ENCODE assay signal across 8 cellular contexts in the genomic region with DNA sequence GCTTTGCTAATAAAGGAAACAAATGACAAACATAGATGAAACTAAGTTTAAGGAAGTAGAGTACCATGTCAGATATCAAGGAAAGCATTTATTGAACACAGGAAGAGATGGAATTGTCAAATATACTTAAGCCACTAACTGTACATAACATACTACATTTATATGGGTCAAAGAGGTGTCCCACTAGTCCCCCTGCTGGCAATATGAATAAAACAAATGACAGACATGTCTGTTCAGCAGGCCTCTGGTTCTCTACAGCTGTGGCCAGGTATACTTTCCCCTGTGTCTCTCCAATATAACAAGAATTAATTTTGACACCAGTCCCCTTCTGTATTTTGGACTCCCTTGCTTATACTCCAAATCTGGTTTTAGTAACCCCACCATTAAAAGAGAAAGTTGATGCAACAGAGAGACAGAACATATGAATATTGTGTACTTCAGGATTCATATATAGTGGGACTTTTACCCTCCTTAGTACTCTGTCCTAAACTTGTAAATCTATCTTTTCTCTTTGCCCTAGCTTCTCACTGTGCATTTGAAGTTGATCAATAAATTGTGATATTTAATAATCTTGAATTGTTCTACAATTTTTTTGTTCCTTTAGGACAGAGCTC. TPM values are rescaled to one million over a fixed set of nuclear protein-coding genes. Genes with fewer than 3 reads are reported as not detected.
A peak's percentile ranks its signal among the peaks of the same experiment; 100 is the strongest.
DNase-seq lines count a peak whose midpoint lies in the region; ATAC-seq and TF ChIP-seq lines count a peak whose summit lies in the region.

No MANE protein-coding gene starts in this region.

- POLR2A ChIA-PET in SK-N-SH (lab: Yijun Ruan, JAX) = no interaction called here

- H3K27me3 Mint-ChIP-seq in activated naive CD8-positive, alpha-beta T cell treated with anti-CD3 and anti-CD28 coated beads for 36 hours = no peaks in the 10 kb centered on the region

- ATAC-seq in HG03460 (IDR thresholded peaks at IDR 0.05; ENCODE audit: unreplicated experiment) = peak; percentile 61

- no peaks in the 10 kb centered on the region for H3K36me3 ChIP-seq in SK-N-SH (replicated peaks in 1 of 2; ENCODE audit: control insufficient read depth in 1 of 2, insufficient read depth in 2 of 2, low read length in 1 of 2)

- H3K27me3 ChIP-seq in SK-N-SH (ENCODE audit: insufficient read depth) = no peaks in the 10 kb centered on the region

- H3K9me2 ChIP-seq in SK-N-SH = no peaks in the 10 kb centered on the region

- no peak overlapping the region for H3K4me3 ChIP-seq in SK-N-SH (ENCODE audit: low read depth in 2 of 2, low read length in 1 of 2)

- no peak overlapping the region for H2AFZ ChIP-seq in SK-N-SH (ENCODE audit: low read depth)

- no peaks in the 10 kb centered on the region for H3K4me1 ChIP-seq in SK-N-SH (ENCODE audit: control insufficient read depth in 1 of 2, insufficient read depth in 2 of 2, low read depth in 1 of 2, low read length in 1 of 2)

- H3K36me3 Mint-ChIP-seq in activated naive CD8-positive, alpha-beta T cell treated with anti-CD3 and anti-CD28 coated beads for 36 hours = no peaks in the 10 kb centered on the region

- no peaks in the 10 kb centered on the region for H3K79me2 ChIP-seq in SK-N-SH (ENCODE audit: insufficient read depth)

- peaks cover 1% of the 10 kb centered on the region for H3K9me3 Mint-ChIP-seq in activated naive CD8-positive, alpha-beta T cell treated with anti-CD3 and anti-CD28 coated beads for 36 hours

- peak; percentile 80 for TF ChIP-seq CTCF in SK-N-SH (IDR thresholded peaks at IDR 0.05)

- H3K27ac ChIP-seq in SK-N-SH (ENCODE audit: low read depth in 2 of 2, low read length in 1 of 2) (no peak overlapping the region), caudate nucleus (ENCODE audit: low read depth, low read length) (no peak overlapping the region)

- H3K4me1 Mint-ChIP-seq in activated naive CD8-positive, alpha-beta T cell treated with anti-CD3 and anti-CD28 coated beads for 36 hours = no peaks in the 10 kb centered on the region

- H3K9ac ChIP-seq in SK-N-SH = no peak overlapping the region

- H3F3A ChIP-seq in SK-N-SH (replicated peaks; ENCODE audit: insufficient read depth) = peaks cover 5% of the 10 kb centered on the region

- H3K4me2 ChIP-seq in SK-N-SH = no peak overlapping the region

- no peak overlapping the region for H3K27ac Mint-ChIP-seq in activated naive CD8-positive, alpha-beta T cell treated with anti-CD3 and anti-CD28 coated beads for 36 hours

- H3K4me3 Mint-ChIP-seq in activated naive CD8-positive, alpha-beta T cell treated with anti-CD3 and anti-CD28 coated beads for 36 hours = no peak overlapping the region

- CTCF ChIA-PET in SK-N-SH (lab: Yijun Ruan, JAX) = interaction anchor here (0.6 to 4.2 kb wide), 19 partner anchors 8 to 1337 kb away, joined by 3 to 23 read pairs (median 4); a partner anchor contains a TSS

- DNase-seq in NCI-H2171 treated with DMSO at 0.1 percent for 48 hours (lab: John Stamatoyannopoulos, UW) (peak; percentile 37), NCI-H2171 (lab: John Stamatoyannopoulos, UW) (no peak), SK-N-SH (peak; percentile 38), hepatic stellate cell (ENCODE audit: low spot score) (peak; percentile 9), NCI-H2196 treated with DMSO at 0.1 percent for 48 hours (lab: John Stamatoyannopoulos, UW; ENCODE audit: unreplicated experiment) (no peak), caudate nucleus (lab: John Stamatoyannopoulos, UW) (no peak)
- no peak for DNase-seq in activated naive CD8-positive, alpha-beta T cell treated with anti-CD3 and anti-CD28 coated beads for 36 hours

- no peaks in the 10 kb centered on the region for H3K9me3 ChIP-seq in SK-N-SH

- no peaks in the 10 kb centered on the region for H4K20me1 ChIP-seq in SK-N-SH (ENCODE audit: insufficient read depth)

- no peak for TF ChIP-seq EP300 in SK-N-SH (IDR thresholded peaks at IDR 0.05; ENCODE audit: borderline replicate concordance in 1 of 2, low read depth in 1 of 2, low read length in 1 of 2)

- peak; percentile 58 for TF ChIP-seq RAD21 in SK-N-SH (IDR thresholded peaks at IDR 0.05; ENCODE audit: low read length)

TF ChIP-seq in SK-N-SH, 30 proteins besides CTCF, POLR2A, EP300 and RAD21:
- peak; percentile 42 for TF ChIP-seq SMC3 (IDR thresholded peaks at IDR 0.05; ENCODE audit: low read depth, low read length)
- no peak for TF ChIP-seq MEF2A (IDR thresholded peaks at IDR 0.05; ENCODE audit: borderline replicate concordance, low read depth)
TF ChIP-seq in SK-N-SH: peak in this region for 1.

RNA-seq across cellular contexts. Expression of a gene that starts 42.9 kb away (rescaled TPM):
- polyA plus RNA-seq in SK-N-SH (2012; rRNA removed) = 0.10 and 0.16 TPM in 2 replicates
- 0.23 and 0.25 TPM in 2 replicates for polyA plus RNA-seq in SK-N-SH (2012; cell fraction: cytosol; rRNA removed)
- polyA plus RNA-seq in SK-N-SH (2012; cell fraction: nucleus; rRNA removed) = 0.16 and 0.29 TPM in 2 replicates
- not detected for total RNA-seq in activated naive CD8-positive, alpha-beta T cell treated with anti-CD3 and anti-CD28 coated beads for 36 hours

Comparison
In these comparisons a context has a peak if more than half of its experiments do, and no peak if none do; other contexts are left out.
1. DNase-seq: peak in NCI-H2171 treated with DMSO at 0.1 percent for 48 hours (single experiment), SK-N-SH (single experiment) and hepatic stellate cell (single experiment); none in NCI-H2171 (single experiment), NCI-H2196 treated with DMSO at 0.1 percent for 48 hours (single experiment), activated naive CD8-positive, alpha-beta T cell treated with anti-CD3 and anti-CD28 coated beads for 36 hours (single experiment) and caudate nucleus (0 of 61).